Comparison of ENCODE assay signal across 1 cellular context in the genomic region with DNA sequence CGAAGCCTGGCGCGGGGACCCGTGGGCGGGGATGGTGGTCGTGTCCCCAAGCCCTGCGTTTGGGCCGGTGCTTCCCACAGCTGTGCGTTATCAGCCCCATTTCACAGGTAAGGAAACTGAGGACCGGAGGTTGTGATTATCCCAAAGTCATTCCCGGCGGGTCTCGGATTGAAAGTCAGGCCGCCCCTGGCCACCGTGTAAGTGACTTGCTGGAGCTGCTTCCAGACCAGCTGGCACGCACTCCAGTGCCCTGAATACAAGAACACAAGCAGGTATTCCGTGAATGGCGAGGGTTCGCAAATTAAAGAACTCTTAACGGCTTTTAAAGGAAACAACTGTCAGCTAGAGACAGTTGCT.
TF ChIP-seq lines count a peak whose summit lies in the region.

No MANE protein-coding gene starts in this region.

TF ChIP-seq in HepG2, 621 proteins besides CTCF, POLR2A, EP300 and RAD21 (continues in another document):
- no peak for TF ChIP-seq MAFG (CRISPR knock-in tag; IDR thresholded peaks at IDR 0.05)
- TF ChIP-seq ZNF33A (CRISPR knock-in tag; IDR thresholded peaks at IDR 0.05; ENCODE audit: borderline replicate concordance), result 0 out of 2 replicates have a peak, but pooled peaks have one; percentile 59
- TF ChIP-seq ZNF816 (CRISPR knock-in tag; IDR thresholded peaks at IDR 0.05; ENCODE audit: borderline replicate concordance), result no peak
- no peak for TF ChIP-seq SMARCC2 (IDR thresholded peaks at IDR 0.05)
- no peak for TF ChIP-seq ZBTB21 (CRISPR knock-in tag; IDR thresholded peaks at IDR 0.05)
- no peak for TF ChIP-seq ERF (CRISPR knock-in tag; IDR thresholded peaks at IDR 0.05)
- no peak for TF ChIP-seq ZNF619 (CRISPR knock-in tag; IDR thresholded peaks at IDR 0.05)
- no peak for TF ChIP-seq ASH2L (IDR thresholded peaks at IDR 0.05; ENCODE audit: insufficient read length, low read depth, low read length)
- peak; percentile 99 for TF ChIP-seq ZNF629 (CRISPR knock-in tag; conservative IDR thresholded peaks at IDR 0.05)
- no peak for TF ChIP-seq ZNF563 (CRISPR knock-in tag; IDR thresholded peaks at IDR 0.05)
- no peak for TF ChIP-seq TBL1XR1 (IDR thresholded peaks at IDR 0.05; ENCODE audit: borderline replicate concordance, low read length, partially characterized antibody)
- TF ChIP-seq PCBP1 (IDR thresholded peaks at IDR 0.05; ENCODE audit: borderline replicate concordance, low read depth, low read length), result 0 out of 2 replicates have a peak, but pooled peaks have one; percentile 13
- TF ChIP-seq REL (CRISPR knock-in tag; conservative IDR thresholded peaks at IDR 0.05), result no peak
- TF ChIP-seq, protein P1, sequence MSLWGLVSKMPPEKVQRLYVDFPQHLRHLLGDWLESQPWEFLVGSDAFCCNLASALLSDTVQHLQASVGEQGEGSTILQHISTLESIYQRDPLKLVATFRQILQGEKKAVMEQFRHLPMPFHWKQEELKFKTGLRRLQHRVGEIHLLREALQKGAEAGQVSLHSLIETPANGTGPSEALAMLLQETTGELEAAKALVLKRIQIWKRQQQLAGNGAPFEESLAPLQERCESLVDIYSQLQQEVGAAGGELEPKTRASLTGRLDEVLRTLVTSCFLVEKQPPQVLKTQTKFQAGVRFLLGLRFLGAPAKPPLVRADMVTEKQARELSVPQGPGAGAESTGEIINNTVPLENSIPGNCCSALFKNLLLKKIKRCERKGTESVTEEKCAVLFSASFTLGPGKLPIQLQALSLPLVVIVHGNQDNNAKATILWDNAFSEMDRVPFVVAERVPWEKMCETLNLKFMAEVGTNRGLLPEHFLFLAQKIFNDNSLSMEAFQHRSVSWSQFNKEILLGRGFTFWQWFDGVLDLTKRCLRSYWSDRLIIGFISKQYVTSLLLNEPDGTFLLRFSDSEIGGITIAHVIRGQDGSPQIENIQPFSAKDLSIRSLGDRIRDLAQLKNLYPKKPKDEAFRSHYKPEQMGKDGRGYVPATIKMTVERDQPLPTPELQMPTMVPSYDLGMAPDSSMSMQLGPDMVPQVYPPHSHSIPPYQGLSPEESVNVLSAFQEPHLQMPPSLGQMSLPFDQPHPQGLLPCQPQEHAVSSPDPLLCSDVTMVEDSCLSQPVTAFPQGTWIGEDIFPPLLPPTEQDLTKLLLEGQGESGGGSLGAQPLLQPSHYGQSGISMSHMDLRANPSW (CRISPR knock-in tag; IDR thresholded peaks at IDR 0.05; ENCODE audit: borderline replicate concordance), result no peak
- no peak for TF ChIP-seq ZNF232 (CRISPR knock-in tag; IDR thresholded peaks at IDR 0.05; ENCODE audit: borderline replicate concordance)
- TF ChIP-seq, protein P2, sequence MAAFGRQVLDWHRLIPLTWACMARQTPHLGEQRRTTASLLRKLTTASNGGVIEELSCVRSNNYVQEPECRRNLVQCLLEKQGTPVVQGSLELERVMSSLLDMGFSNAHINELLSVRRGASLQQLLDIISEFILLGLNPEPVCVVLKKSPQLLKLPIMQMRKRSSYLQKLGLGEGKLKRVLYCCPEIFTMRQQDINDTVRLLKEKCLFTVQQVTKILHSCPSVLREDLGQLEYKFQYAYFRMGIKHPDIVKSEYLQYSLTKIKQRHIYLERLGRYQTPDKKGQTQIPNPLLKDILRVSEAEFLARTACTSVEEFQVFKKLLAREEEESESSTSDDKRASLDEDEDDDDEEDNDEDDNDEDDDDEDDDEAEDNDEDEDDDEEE (CRISPR knock-in tag; IDR thresholded peaks at IDR 0.05), result no peak
- no peak for TF ChIP-seq ATF7 (IDR thresholded peaks at IDR 0.05)
- no peak for TF ChIP-seq ATF7 (CRISPR knock-in tag; IDR thresholded peaks at IDR 0.05)
- TF ChIP-seq STAG1 (CRISPR knock-in tag; IDR thresholded peaks at IDR 0.05), result no peak
- TF ChIP-seq, protein P3, sequence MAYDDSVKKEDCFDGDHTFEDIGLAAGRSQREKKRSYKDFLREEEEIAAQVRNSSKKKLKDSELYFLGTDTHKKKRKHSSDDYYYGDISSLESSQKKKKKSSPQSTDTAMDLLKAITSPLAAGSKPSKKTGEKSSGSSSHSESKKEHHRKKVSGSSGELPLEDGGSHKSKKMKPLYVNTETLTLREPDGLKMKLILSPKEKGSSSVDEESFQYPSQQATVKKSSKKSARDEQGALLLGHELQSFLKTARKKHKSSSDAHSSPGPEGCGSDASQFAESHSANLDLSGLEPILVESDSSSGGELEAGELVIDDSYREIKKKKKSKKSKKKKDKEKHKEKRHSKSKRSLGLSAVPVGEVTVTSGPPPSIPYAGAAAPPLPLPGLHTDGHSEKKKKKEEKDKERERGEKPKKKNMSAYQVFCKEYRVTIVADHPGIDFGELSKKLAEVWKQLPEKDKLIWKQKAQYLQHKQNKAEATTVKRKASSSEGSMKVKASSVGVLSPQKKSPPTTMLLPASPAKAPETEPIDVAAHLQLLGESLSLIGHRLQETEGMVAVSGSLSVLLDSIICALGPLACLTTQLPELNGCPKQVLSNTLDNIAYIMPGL (CRISPR knock-in tag; IDR thresholded peaks at IDR 0.05; ENCODE audit: borderline replicate concordance in 1 of 2, low read depth in 1 of 2), result no peak
- TF ChIP-seq, protein P4, sequence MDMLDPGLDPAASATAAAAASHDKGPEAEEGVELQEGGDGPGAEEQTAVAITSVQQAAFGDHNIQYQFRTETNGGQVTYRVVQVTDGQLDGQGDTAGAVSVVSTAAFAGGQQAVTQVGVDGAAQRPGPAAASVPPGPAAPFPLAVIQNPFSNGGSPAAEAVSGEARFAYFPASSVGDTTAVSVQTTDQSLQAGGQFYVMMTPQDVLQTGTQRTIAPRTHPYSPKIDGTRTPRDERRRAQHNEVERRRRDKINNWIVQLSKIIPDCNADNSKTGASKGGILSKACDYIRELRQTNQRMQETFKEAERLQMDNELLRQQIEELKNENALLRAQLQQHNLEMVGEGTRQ (IDR thresholded peaks at IDR 0.05; ENCODE audit: low read depth, low read length), result no peak
- TF ChIP-seq, protein P4 (CRISPR knock-in tag; IDR thresholded peaks at IDR 0.05; ENCODE audit: borderline replicate concordance), result no peak
- peak; percentile 74; the same call in 1 of the 2 replicates for TF ChIP-seq ADNP (CRISPR knock-in tag; IDR thresholded peaks at IDR 0.05)
- no peak for TF ChIP-seq GLI4 (CRISPR knock-in tag; IDR thresholded peaks at IDR 0.05; ENCODE audit: borderline replicate concordance)
- TF ChIP-seq, protein P5, sequence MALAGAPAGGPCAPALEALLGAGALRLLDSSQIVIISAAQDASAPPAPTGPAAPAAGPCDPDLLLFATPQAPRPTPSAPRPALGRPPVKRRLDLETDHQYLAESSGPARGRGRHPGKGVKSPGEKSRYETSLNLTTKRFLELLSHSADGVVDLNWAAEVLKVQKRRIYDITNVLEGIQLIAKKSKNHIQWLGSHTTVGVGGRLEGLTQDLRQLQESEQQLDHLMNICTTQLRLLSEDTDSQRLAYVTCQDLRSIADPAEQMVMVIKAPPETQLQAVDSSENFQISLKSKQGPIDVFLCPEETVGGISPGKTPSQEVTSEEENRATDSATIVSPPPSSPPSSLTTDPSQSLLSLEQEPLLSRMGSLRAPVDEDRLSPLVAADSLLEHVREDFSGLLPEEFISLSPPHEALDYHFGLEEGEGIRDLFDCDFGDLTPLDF (CRISPR knock-in tag; IDR thresholded peaks at IDR 0.05), result no peak
- peak; percentile 65; the same call in 1 of the 2 replicates for TF ChIP-seq ZMYM3 (CRISPR knock-in tag; IDR thresholded peaks at IDR 0.05)
- TF ChIP-seq ZNF572 (CRISPR knock-in tag; IDR thresholded peaks at IDR 0.05), result no peak
- TF ChIP-seq TAF15 (IDR thresholded peaks at IDR 0.05; ENCODE audit: low read depth, low read length, poor library complexity, severe bottlenecking), result peak; percentile 1
- TF ChIP-seq RBFOX2 (IDR thresholded peaks at IDR 0.05; ENCODE audit: low read depth, low read length), result peak; percentile 65; the same call in 1 of the 2 replicates
- no peak for TF ChIP-seq FOXM1 (CRISPR knock-in tag; IDR thresholded peaks at IDR 0.05)
- TF ChIP-seq, protein P6, sequence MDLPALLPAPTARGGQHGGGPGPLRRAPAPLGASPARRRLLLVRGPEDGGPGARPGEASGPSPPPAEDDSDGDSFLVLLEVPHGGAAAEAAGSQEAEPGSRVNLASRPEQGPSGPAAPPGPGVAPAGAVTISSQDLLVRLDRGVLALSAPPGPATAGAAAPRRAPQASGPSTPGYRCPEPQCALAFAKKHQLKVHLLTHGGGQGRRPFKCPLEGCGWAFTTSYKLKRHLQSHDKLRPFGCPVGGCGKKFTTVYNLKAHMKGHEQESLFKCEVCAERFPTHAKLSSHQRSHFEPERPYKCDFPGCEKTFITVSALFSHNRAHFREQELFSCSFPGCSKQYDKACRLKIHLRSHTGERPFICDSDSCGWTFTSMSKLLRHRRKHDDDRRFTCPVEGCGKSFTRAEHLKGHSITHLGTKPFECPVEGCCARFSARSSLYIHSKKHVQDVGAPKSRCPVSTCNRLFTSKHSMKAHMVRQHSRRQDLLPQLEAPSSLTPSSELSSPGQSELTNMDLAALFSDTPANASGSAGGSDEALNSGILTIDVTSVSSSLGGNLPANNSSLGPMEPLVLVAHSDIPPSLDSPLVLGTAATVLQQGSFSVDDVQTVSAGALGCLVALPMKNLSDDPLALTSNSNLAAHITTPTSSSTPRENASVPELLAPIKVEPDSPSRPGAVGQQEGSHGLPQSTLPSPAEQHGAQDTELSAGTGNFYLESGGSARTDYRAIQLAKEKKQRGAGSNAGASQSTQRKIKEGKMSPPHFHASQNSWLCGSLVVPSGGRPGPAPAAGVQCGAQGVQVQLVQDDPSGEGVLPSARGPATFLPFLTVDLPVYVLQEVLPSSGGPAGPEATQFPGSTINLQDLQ (CRISPR knock-in tag; IDR thresholded peaks at IDR 0.05), result no peak
- TF ChIP-seq ZNF136 (CRISPR knock-in tag; IDR thresholded peaks at IDR 0.05; ENCODE audit: low read depth), result no peak
- TF ChIP-seq ZNF547 (CRISPR knock-in tag; IDR thresholded peaks at IDR 0.05), result peak; percentile 42; the same call in 1 of the 2 replicates
- TF ChIP-seq ZIK1 (CRISPR knock-in tag; IDR thresholded peaks at IDR 0.05; ENCODE audit: borderline replicate concordance, low read depth), result no peak
- TF ChIP-seq CHD4 (IDR thresholded peaks at IDR 0.05; ENCODE audit: borderline replicate concordance, low read length), result peak; percentile 94
- no peak for TF ChIP-seq PAX8 (CRISPR knock-in tag; IDR thresholded peaks at IDR 0.05; ENCODE audit: borderline replicate concordance)
- no peak for TF ChIP-seq ZNF788 (CRISPR knock-in tag; IDR thresholded peaks at IDR 0.05; ENCODE audit: borderline replicate concordance)
- TF ChIP-seq CAMTA2 (CRISPR knock-in tag; IDR thresholded peaks at IDR 0.05; ENCODE audit: borderline replicate concordance), result no peak
- no peak for TF ChIP-seq ZNF724P (CRISPR knock-in tag; IDR thresholded peaks at IDR 0.05; ENCODE audit: borderline replicate concordance)
- TF ChIP-seq, protein P7, sequence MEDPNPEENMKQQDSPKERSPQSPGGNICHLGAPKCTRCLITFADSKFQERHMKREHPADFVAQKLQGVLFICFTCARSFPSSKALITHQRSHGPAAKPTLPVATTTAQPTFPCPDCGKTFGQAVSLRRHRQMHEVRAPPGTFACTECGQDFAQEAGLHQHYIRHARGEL (CRISPR knock-in tag; IDR thresholded peaks at IDR 0.05), result no peak
- TF ChIP-seq ZNF782 (CRISPR knock-in tag; IDR thresholded peaks at IDR 0.05; ENCODE audit: borderline replicate concordance), result no peak
- TF ChIP-seq, protein P8, sequence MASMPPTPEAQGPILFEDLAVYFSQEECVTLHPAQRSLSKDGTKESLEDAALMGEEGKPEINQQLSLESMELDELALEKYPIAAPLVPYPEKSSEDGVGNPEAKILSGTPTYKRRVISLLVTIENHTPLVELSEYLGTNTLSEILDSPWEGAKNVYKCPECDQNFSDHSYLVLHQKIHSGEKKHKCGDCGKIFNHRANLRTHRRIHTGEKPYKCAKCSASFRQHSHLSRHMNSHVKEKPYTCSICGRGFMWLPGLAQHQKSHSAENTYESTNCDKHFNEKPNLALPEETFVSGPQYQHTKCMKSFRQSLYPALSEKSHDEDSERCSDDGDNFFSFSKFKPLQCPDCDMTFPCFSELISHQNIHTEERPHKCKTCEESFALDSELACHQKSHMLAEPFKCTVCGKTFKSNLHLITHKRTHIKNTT (CRISPR knock-in tag; IDR thresholded peaks at IDR 0.05), result no peak
- no peak for TF ChIP-seq CREM (IDR thresholded peaks at IDR 0.05)
- TF ChIP-seq CREM (CRISPR knock-in tag; IDR thresholded peaks at IDR 0.05), result no peak
- TF ChIP-seq YEATS4 (CRISPR knock-in tag; IDR thresholded peaks at IDR 0.05; ENCODE audit: borderline replicate concordance), result no peak
- TF ChIP-seq SRY (CRISPR knock-in tag; IDR thresholded peaks at IDR 0.05), result no peak
- TF ChIP-seq, protein P9, sequence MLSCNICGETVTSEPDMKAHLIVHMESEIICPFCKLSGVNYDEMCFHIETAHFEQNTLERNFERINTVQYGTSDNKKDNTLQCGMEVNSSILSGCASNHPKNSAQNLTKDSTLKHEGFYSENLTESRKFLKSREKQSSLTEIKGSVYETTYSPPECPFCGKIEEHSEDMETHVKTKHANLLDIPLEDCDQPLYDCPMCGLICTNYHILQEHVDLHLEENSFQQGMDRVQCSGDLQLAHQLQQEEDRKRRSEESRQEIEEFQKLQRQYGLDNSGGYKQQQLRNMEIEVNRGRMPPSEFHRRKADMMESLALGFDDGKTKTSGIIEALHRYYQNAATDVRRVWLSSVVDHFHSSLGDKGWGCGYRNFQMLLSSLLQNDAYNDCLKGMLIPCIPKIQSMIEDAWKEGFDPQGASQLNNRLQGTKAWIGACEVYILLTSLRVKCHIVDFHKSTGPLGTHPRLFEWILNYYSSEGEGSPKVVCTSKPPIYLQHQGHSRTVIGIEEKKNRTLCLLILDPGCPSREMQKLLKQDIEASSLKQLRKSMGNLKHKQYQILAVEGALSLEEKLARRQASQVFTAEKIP (CRISPR knock-in tag; IDR thresholded peaks at IDR 0.05; ENCODE audit: borderline replicate concordance), result no peak
- TF ChIP-seq, protein P10, sequence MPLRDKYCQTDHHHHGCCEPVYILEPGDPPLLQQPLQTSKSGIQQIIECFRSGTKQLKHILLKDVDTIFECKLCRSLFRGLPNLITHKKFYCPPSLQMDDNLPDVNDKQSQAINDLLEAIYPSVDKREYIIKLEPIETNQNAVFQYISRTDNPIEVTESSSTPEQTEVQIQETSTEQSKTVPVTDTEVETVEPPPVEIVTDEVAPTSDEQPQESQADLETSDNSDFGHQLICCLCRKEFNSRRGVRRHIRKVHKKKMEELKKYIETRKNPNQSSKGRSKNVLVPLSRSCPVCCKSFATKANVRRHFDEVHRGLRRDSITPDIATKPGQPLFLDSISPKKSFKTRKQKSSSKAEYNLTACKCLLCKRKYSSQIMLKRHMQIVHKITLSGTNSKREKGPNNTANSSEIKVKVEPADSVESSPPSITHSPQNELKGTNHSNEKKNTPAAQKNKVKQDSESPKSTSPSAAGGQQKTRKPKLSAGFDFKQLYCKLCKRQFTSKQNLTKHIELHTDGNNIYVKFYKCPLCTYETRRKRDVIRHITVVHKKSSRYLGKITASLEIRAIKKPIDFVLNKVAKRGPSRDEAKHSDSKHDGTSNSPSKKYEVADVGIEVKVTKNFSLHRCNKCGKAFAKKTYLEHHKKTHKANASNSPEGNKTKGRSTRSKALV (CRISPR knock-in tag; IDR thresholded peaks at IDR 0.05), result peak; percentile 64; the same call in 1 of the 2 replicates
